ENCODE assay signal across 20 cellular contexts in genomic region chr4:71132486-71132885, GRCh38.
"Had no signal": no experiment of that assay in that cellular context is flagged by ENCODE, and none has a peak within 500 bp of the region (broad histone marks: within the 10 kb centered on the region; RNA-seq: fewer than 3 reads in every experiment).

No MANE protein-coding gene starts in this region.

- H3K36me3 Mint-ChIP-seq: stimulated activated effector memory CD8-positive, alpha-beta T cell treated with anti-CD3 and anti-CD28 coated beads, Interleukin-12 subunit alpha, Interleukin-12 subunit beta, amount 100 ng/mL, for 72 hours had no signal

- H3K27ac Mint-ChIP-seq: activated CD4-positive, alpha-beta memory T cell treated with anti-CD3 and anti-CD28 coated beads, Interleukin-2, amount 10 ng/mL, durations not matched to agents 7 days and 5 days; activated CD4-positive, alpha-beta T cell treated with anti-CD3 and anti-CD28 coated beads for 36 hours; activated T-cell treated with anti-CD3 and anti-CD28 coated beads, Interleukin-2, amount 50 U/mL, for 24 hours; stimulated activated effector memory CD8-positive, alpha-beta T cell treated with anti-CD3 and anti-CD28 coated beads, Interleukin-12 subunit alpha, Interleukin-12 subunit beta, amount 100 ng/mL, for 72 hours; T-helper 1 cell treated with Interleukin-12 subunit alpha and Interleukin-12 subunit beta and Interleukin-4 antibody, amounts not matched to agents 30 μg/mL and 1 μg/mL, for 36 hours had no signal

- H3K4me1 Mint-ChIP-seq: activated CD4-positive, alpha-beta memory T cell treated with anti-CD3 and anti-CD28 coated beads, Interleukin-2, amount 10 ng/mL, durations not matched to agents 7 days and 5 days; activated CD4-positive, alpha-beta T cell treated with anti-CD3 and anti-CD28 coated beads for 36 hours; stimulated activated effector memory CD8-positive, alpha-beta T cell treated with anti-CD3 and anti-CD28 coated beads, Interleukin-12 subunit alpha, Interleukin-12 subunit beta, amount 100 ng/mL, for 72 hours had no signal

- H3K27me3 ChIP-seq: body of pancreas, colonic mucosa, esophagus muscularis mucosa, gastrocnemius medialis, heart right ventricle had no signal

- H3K9me3 Mint-ChIP-seq: activated CD4-positive, alpha-beta memory T cell treated with anti-CD3 and anti-CD28 coated beads, Interleukin-2, amount 10 ng/mL, durations not matched to agents 7 days and 5 days; activated T-cell treated with anti-CD3 and anti-CD28 coated beads, Interleukin-2, amount 50 U/mL, for 24 hours; neural crest cell; stimulated activated effector memory CD8-positive, alpha-beta T cell treated with anti-CD3 and anti-CD28 coated beads, Interleukin-12 subunit alpha, Interleukin-12 subunit beta, amount 100 ng/mL, for 72 hours; T-helper 1 cell treated with Interleukin-12 subunit alpha and Interleukin-12 subunit beta and Interleukin-4 antibody, amounts not matched to agents 30 μg/mL and 1 μg/mL, for 36 hours had no signal

- H3K27ac ChIP-seq: colonic mucosa, esophagus muscularis mucosa, gastrocnemius medialis, heart right ventricle, lower lobe of right lung, parathyroid adenoma had no signal

- DNase-seq: activated CD4-positive, alpha-beta memory T cell treated with anti-CD3 and anti-CD28 coated beads, Interleukin-2, amount 10 ng/mL, durations not matched to agents 7 days and 5 days; activated CD4-positive, alpha-beta T cell treated with anti-CD3 and anti-CD28 coated beads for 36 hours; activated effector memory CD4-positive, alpha-beta T cell treated with Interleukin-2 at 50 U/mL for 16 hours; activated naive CD4-positive, alpha-beta T cell treated with anti-CD3 and anti-CD28 coated beads, Interleukin-2, amount 50 U/mL, for 16 hours; activated T-cell treated with anti-CD3 and anti-CD28 coated beads, Interleukin-2, amount 50 U/mL, for 24 hours; amniotic stem cell; body of pancreas; central memory CD4-positive, alpha-beta T cell; colonic mucosa; gastrocnemius medialis; heart right ventricle; left colon; lower lobe of right lung; midbrain; stimulated activated CD4-positive, alpha-beta T cell treated with anti-CD3 and anti-CD28 coated beads, Interleukin-12 subunit alpha, Interleukin-12 subunit beta, amount 100 ng/mL, for 4 hours had no signal

- H3K9ac ChIP-seq: parathyroid adenoma had no signal

- H3K79me2 ChIP-seq: parathyroid adenoma had no signal

- ATAC-seq: activated CD4-positive, alpha-beta T cell treated with anti-CD3 and anti-CD28 coated beads for 36 hours; body of pancreas; gastrocnemius medialis; heart right ventricle; left colon; lower lobe of right lung; stimulated activated effector memory CD8-positive, alpha-beta T cell treated with anti-CD3 and anti-CD28 coated beads, Interleukin-12 subunit alpha, Interleukin-12 subunit beta, amount 100 ng/mL, for 72 hours had no signal

- H3K4me1 ChIP-seq: colonic mucosa, esophagus muscularis mucosa, gastrocnemius medialis, heart right ventricle, lower lobe of right lung had no signal

- H3K36me3 ChIP-seq: colonic mucosa, esophagus muscularis mucosa, gastrocnemius medialis, heart right ventricle, lower lobe of right lung had no signal

- H3K4me3 ChIP-seq: body of pancreas, colonic mucosa, esophagus muscularis mucosa, gastrocnemius medialis, heart right ventricle, lower lobe of right lung had no signal

- H3K4me3 Mint-ChIP-seq: activated CD4-positive, alpha-beta memory T cell treated with anti-CD3 and anti-CD28 coated beads, Interleukin-2, amount 10 ng/mL, durations not matched to agents 7 days and 5 days; activated CD4-positive, alpha-beta T cell treated with anti-CD3 and anti-CD28 coated beads for 36 hours; activated T-cell treated with anti-CD3 and anti-CD28 coated beads, Interleukin-2, amount 50 U/mL, for 24 hours; neural crest cell; stimulated activated effector memory CD8-positive, alpha-beta T cell treated with anti-CD3 and anti-CD28 coated beads, Interleukin-12 subunit alpha, Interleukin-12 subunit beta, amount 100 ng/mL, for 72 hours; T-helper 1 cell treated with Interleukin-12 subunit alpha and Interleukin-12 subunit beta and Interleukin-4 antibody, amounts not matched to agents 30 μg/mL and 1 μg/mL, for 36 hours had no signal

- H3K27me3 Mint-ChIP-seq: activated CD4-positive, alpha-beta memory T cell treated with anti-CD3 and anti-CD28 coated beads, Interleukin-2, amount 10 ng/mL, durations not matched to agents 7 days and 5 days; activated CD4-positive, alpha-beta T cell treated with anti-CD3 and anti-CD28 coated beads for 36 hours; activated T-cell treated with anti-CD3 and anti-CD28 coated beads, Interleukin-2, amount 50 U/mL, for 24 hours had no signal

- H2AFZ ChIP-seq: parathyroid adenoma had no signal

- H3K9me3 ChIP-seq: body of pancreas, colonic mucosa, esophagus muscularis mucosa, gastrocnemius medialis, heart right ventricle, lower lobe of right lung had no signal
